20 cellular contexts compared by ENCODE assay signal in genomic region chr7:126339813-126340212, GRCh38.
"Had no signal": no experiment of that assay in that cellular context is flagged by ENCODE, and none has a peak within 500 bp of the region (broad histone marks: within the 10 kb centered on the region; RNA-seq: fewer than 3 reads in every experiment).

No MANE protein-coding gene starts in this region.

- FAIRE-seq: RCC 7860 had no signal

- DNase-seq: IMR-90, Karpas-422, KG1, MM.1S, NCI-H1048, NCI-H1105, NCI-H1417, NCI-H1436 treated with DMSO at 0.1 percent for 48 hours, NCI-H1694, NCI-H187 treated with DMSO at 0.1 percent for 48 hours, NCI-H2029 treated with DMSO at 0.1 percent for 48 hours, NCI-H2171 treated with DMSO at 0.1 percent for 48 hours, NCI-H345, NCI-H446 treated with DMSO at 0.1 percent for 48 hours, NCI-H510A treated with DMSO at 0.1 percent for 48 hours, NCI-H526, Right ventricle myocardium superior, RPMI8226, SIG-M5 had no signal
